8 cellular contexts compared by ENCODE assay signal in the genomic region with DNA sequence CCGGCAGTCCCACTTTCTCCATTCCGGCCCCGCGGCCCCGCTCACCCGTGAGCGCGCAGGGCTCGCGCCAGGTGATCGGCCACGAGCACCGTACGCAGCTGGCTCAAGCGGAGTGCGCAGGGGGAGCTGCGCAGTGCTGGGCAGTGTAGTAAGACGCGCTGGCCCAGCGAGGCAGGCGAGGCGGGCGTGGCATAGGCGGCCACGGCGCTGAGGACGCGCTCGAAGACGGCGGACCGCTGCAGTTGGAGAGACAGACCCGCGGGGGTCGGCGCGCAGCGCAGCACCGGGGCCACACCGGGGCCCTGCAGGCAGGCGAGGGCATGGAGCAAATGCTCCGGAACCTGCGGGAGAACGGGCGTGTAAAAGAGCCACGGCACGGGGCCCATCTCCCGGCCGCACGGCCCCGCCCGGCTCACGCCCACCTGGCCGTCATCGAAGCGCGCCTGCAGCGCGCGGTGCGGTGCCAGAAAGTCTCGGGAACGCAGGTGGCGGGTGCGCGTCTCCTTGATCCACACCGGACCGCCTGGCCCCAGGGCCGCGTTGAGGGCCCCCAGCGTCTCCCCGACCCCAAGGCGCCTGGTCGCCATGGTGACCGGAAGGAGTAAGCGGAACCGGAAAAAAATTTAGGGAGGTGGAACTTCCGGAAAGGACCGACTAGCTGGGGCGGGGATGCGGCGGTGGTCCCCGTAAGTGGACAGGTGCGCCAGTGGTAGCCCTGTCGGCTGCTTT. TPM values are rescaled to one million over a fixed set of nuclear protein-coding genes. Genes with fewer than 3 reads are reported as not detected.
DNase-seq lines count a peak whose midpoint lies in the region; ATAC-seq and TF ChIP-seq lines count a peak whose summit lies in the region.

A gene with protein sequence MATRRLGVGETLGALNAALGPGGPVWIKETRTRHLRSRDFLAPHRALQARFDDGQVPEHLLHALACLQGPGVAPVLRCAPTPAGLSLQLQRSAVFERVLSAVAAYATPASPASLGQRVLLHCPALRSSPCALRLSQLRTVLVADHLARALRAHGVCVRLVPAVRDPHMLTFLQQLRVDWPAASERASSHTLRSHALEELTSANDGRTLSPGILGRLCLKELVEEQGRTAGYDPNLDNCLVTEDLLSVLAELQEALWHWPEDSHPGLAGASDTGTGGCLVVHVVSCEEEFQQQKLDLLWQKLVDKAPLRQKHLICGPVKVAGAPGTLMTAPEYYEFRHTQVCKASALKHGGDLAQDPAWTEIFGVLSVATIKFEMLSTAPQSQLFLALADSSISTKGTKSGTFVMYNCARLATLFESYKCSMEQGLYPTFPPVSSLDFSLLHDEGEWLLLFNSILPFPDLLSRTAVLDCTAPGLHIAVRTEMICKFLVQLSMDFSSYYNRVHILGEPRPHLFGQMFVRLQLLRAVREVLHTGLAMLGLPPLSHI (minus strand): TSS at position 603 of the 729 bp plus-strand sequence. CDS start 16 bp downstream, at position 587.

- no peak for TF ChIP-seq EP300 in suprapubic skin (IDR thresholded peaks at IDR 0.05)

- H3K9ac ChIP-seq in HUES48 (ENCODE audit: low read depth, low read length), result peak within 1 kb of the TSS; percentile 48

- intact Hi-C loops in CD4-positive, alpha-beta memory T cell (cut with micrococcal nuclease), result no loop called here
- intact Hi-C loops in activated T-helper 1 cell treated with anti-CD3 and anti-CD28 coated beads, Interleukin-12 subunit alpha, Interleukin-12 subunit beta, Interleukin-2, Interleukin-4 antibody, amounts not matched to agents 30 ng/mL and 10 ng/mL and 1 ng/mL, durations not matched to agents 14 hours and 24 hours and 36 hours (cut with micrococcal nuclease), result loop anchor here (1.0 kb wide), 2 partner anchors 11 to 29 kb away; a partner anchor contains a TSS

- H3K27ac ChIP-seq in CD4-positive, alpha-beta memory T cell (ENCODE audit: low read depth, low read length), result peak within 1 kb of the TSS; percentile 79
- H3K27ac ChIP-seq in HUES48 (ENCODE audit: low read depth, low read length) (peak within 1 kb of the TSS; percentile 77), muscle layer of duodenum (ENCODE audit: low read length) (peak within 1 kb of the TSS; percentile 82), suprapubic skin (peak within 1 kb of the TSS; percentile 83)

- CTCF ChIA-PET in CD4-positive, alpha-beta memory T cell (lab: Charles Lee; ENCODE audit: partially characterized antibody), result interaction anchor here (1.5 to 15.4 kb wide), 3 partner anchors 8 to 29 kb away, joined by 4 to 216 read pairs (median 173); a partner anchor contains a TSS

- peak in 1 of 2 donors; percentile 30 for TF ChIP-seq POLR2A in suprapubic skin (IDR thresholded peaks at IDR 0.05)

- peak within 1 kb of the TSS; percentile 61 to 89 for H3K4me3 ChIP-seq in CD4-positive, alpha-beta memory T cell (ENCODE audit: low read length in 2 of 2)
- H3K4me3 ChIP-seq in HUES48 (ENCODE audit: low read depth, low read length) (peak within 1 kb of the TSS; percentile 82), muscle layer of duodenum (ENCODE audit: low read depth in 1 of 2, low read length in 2 of 2) (peak within 1 kb of the TSS; percentile 72 to 88), suprapubic skin (peak within 1 kb of the TSS; percentile 90)

- no peak for TF ChIP-seq CTCF in suprapubic skin (IDR thresholded peaks at IDR 0.05)

- H3K27me3 Mint-ChIP-seq in CD4-positive, alpha-beta memory T cell, result no peaks in the 10 kb centered on the region
- no peaks in the 10 kb centered on the region for H3K27me3 Mint-ChIP-seq in activated T-helper 1 cell treated with anti-CD3 and anti-CD28 coated beads, Interleukin-12 subunit alpha, Interleukin-12 subunit beta, Interleukin-2, Interleukin-4 antibody, amounts not matched to agents 30 ng/mL and 10 ng/mL and 1 ng/mL, durations not matched to agents 14 hours and 24 hours and 36 hours (ENCODE audit: insufficient read depth)

- peaks cover 36% of the 10 kb centered on the region for H3K36me3 ChIP-seq in CD4-positive, alpha-beta memory T cell (ENCODE audit: insufficient read depth, low read length)
- H3K36me3 ChIP-seq in HUES48 (ENCODE audit: control insufficient read depth, insufficient read depth, low read length) (peaks cover 39% of the 10 kb centered on the region), muscle layer of duodenum (ENCODE audit: control insufficient read depth in 1 of 2, insufficient read depth in 2 of 2, low read length in 2 of 2) (peaks cover 26 to 33% of the 10 kb centered on the region in 2 donors), suprapubic skin (peaks cover 31% of the 10 kb centered on the region)

- 2% methylated on average over 16 of the region's 85 CpGs for WGBS in suprapubic skin

- peaks cover 15 to 54% (median 33%) of the 10 kb centered on the region in 4 donors for H3K4me1 Mint-ChIP-seq in CD4-positive, alpha-beta memory T cell
- peaks cover 17% of the 10 kb centered on the region for H3K4me1 Mint-ChIP-seq in activated T-helper 1 cell treated with anti-CD3 and anti-CD28 coated beads, Interleukin-12 subunit alpha, Interleukin-12 subunit beta, Interleukin-2, Interleukin-4 antibody, amounts not matched to agents 30 ng/mL and 10 ng/mL and 1 ng/mL, durations not matched to agents 14 hours and 24 hours and 36 hours (ENCODE audit: low read depth)

- peaks cover 0 to 46% of the 10 kb centered on the region in 2 donors for H3K36me3 Mint-ChIP-seq in CD4-positive, alpha-beta memory T cell
- peaks cover 23% of the 10 kb centered on the region for H3K36me3 Mint-ChIP-seq in activated T-helper 1 cell treated with anti-CD3 and anti-CD28 coated beads, Interleukin-12 subunit alpha, Interleukin-12 subunit beta, Interleukin-2, Interleukin-4 antibody, amounts not matched to agents 30 ng/mL and 10 ng/mL and 1 ng/mL, durations not matched to agents 14 hours and 24 hours and 36 hours (ENCODE audit: low read depth)

- peak; percentile 64 to 70 (median 69) for DNase-seq in CD4-positive, alpha-beta memory T cell
- DNase-seq in RPMI7951 (ENCODE audit: low read depth), result peak; percentile 66
- peak; percentile 65 for DNase-seq in activated T-helper 1 cell treated with anti-CD3 and anti-CD28 coated beads, Interleukin-12 subunit alpha, Interleukin-12 subunit beta, Interleukin-2, Interleukin-4 antibody, amounts not matched to agents 30 ng/mL and 10 ng/mL and 1 ng/mL, durations not matched to agents 14 hours and 24 hours and 36 hours (ENCODE audit: low spot score)
- DNase-seq in fibroblast of gingiva (ENCODE audit: low read depth), result peak; percentile 54
- peak; percentile 82 to 84 for DNase-seq in suprapubic skin (ENCODE audit: low spot score in 2 of 2)

- POLR2A ChIA-PET in CD4-positive, alpha-beta memory T cell (lab: Charles Lee; ENCODE audit: partially characterized antibody), result interaction anchor here (0.6 to 22.1 kb wide), 9 partner anchors 3 to 103 kb away, joined by 3 to 629 read pairs (median 6); a partner anchor contains a TSS

- no peak for ATAC-seq in GM18861 (IDR thresholded peaks at IDR 0.05; ENCODE audit: unreplicated experiment)

- H3K27me3 ChIP-seq in CD4-positive, alpha-beta memory T cell (ENCODE audit: insufficient read depth, low read length), result no peaks in the 10 kb centered on the region
- H3K27me3 ChIP-seq in HUES48 (ENCODE audit: control insufficient read depth, insufficient read depth, low read length) (no peaks in the 10 kb centered on the region), muscle layer of duodenum (ENCODE audit: low read depth, low read length) (no peaks in the 10 kb centered on the region), suprapubic skin (no peaks in the 10 kb centered on the region)

- H3K4me1 ChIP-seq in CD4-positive, alpha-beta memory T cell (ENCODE audit: insufficient read depth, low read length), result peaks cover 42% of the 10 kb centered on the region
- peaks cover 17% of the 10 kb centered on the region for H3K4me1 ChIP-seq in HUES48 (ENCODE audit: control insufficient read depth, insufficient read depth, low read length)
- H3K4me1 ChIP-seq in muscle layer of duodenum (ENCODE audit: control insufficient read depth in 1 of 2, insufficient read depth in 2 of 2, low read length in 2 of 2), result peaks cover 9 to 35% of the 10 kb centered on the region in 2 donors
- H3K4me1 ChIP-seq in suprapubic skin, result peaks cover 41% of the 10 kb centered on the region

- no peaks in the 10 kb centered on the region for H3K9me3 ChIP-seq in CD4-positive, alpha-beta memory T cell (ENCODE audit: control insufficient read depth in 1 of 2, low read length in 2 of 2)
- H3K9me3 ChIP-seq in HUES48 (ENCODE audit: control insufficient read depth, insufficient read depth, low read length) (no peaks in the 10 kb centered on the region), muscle layer of duodenum (ENCODE audit: control insufficient read depth in 1 of 2, low read length in 2 of 2) (no peaks in the 10 kb centered on the region), suprapubic skin (no peaks in the 10 kb centered on the region)

- peak within 1 kb of the TSS; percentile 91 to 95 (median 93) for H3K27ac Mint-ChIP-seq in CD4-positive, alpha-beta memory T cell
- H3K27ac Mint-ChIP-seq in activated T-helper 1 cell treated with anti-CD3 and anti-CD28 coated beads, Interleukin-12 subunit alpha, Interleukin-12 subunit beta, Interleukin-2, Interleukin-4 antibody, amounts not matched to agents 30 ng/mL and 10 ng/mL and 1 ng/mL, durations not matched to agents 14 hours and 24 hours and 36 hours, result peak within 1 kb of the TSS; percentile 86

- H3K4me3 Mint-ChIP-seq in CD4-positive, alpha-beta memory T cell, result peak within 1 kb of the TSS; percentile 89 to 98 (median 95)
- peak within 1 kb of the TSS; percentile 91 for H3K4me3 Mint-ChIP-seq in activated T-helper 1 cell treated with anti-CD3 and anti-CD28 coated beads, Interleukin-12 subunit alpha, Interleukin-12 subunit beta, Interleukin-2, Interleukin-4 antibody, amounts not matched to agents 30 ng/mL and 10 ng/mL and 1 ng/mL, durations not matched to agents 14 hours and 24 hours and 36 hours

- peaks cover 0 to 1% (median 0%) of the 10 kb centered on the region in 8 donors for H3K9me3 Mint-ChIP-seq in CD4-positive, alpha-beta memory T cell
- H3K9me3 Mint-ChIP-seq in activated T-helper 1 cell treated with anti-CD3 and anti-CD28 coated beads, Interleukin-12 subunit alpha, Interleukin-12 subunit beta, Interleukin-2, Interleukin-4 antibody, amounts not matched to agents 30 ng/mL and 10 ng/mL and 1 ng/mL, durations not matched to agents 14 hours and 24 hours and 36 hours, result no peaks in the 10 kb centered on the region

RNA-seq across cellular contexts. Expression of the gene that starts here (rescaled TPM):
- total RNA-seq in CD4-positive, alpha-beta memory T cell, result 10 to 100 TPM; 31.2 to 32.8 TPM
- polyA plus RNA-seq in CD4-positive, alpha-beta memory T cell, result 10 to 100 TPM; 32.2 to 41.3 TPM
- total RNA-seq in RPMI7951 (2014; rRNA removed; shearing (Covaris generic)), result 46.4 and 54.9 TPM in 2 replicates
- 35.7 and 37.4 TPM in 2 replicates for total RNA-seq in activated T-helper 1 cell treated with anti-CD3 and anti-CD28 coated beads, Interleukin-12 subunit alpha, Interleukin-12 subunit beta, Interleukin-2, Interleukin-4 antibody, amounts not matched to agents 30 ng/mL and 10 ng/mL and 1 ng/mL, durations not matched to agents 14 hours and 24 hours and 36 hours
- 10 to 100 TPM; 44.3 to 55.4 (median 50.7) TPM for total RNA-seq in suprapubic skin
